Comparison of ENCODE assay signal across 1 cellular context in genomic region chr1:43548285-43549271, GRCh38.
TF ChIP-seq lines count a peak whose summit lies in the region.

No MANE protein-coding gene starts in this region.

TF ChIP-seq in HepG2, 621 proteins besides CTCF, POLR2A, EP300 and RAD21 (continued from another document and continues in another):
- TF ChIP-seq ARID4A (CRISPR knock-in tag; IDR thresholded peaks at IDR 0.05; ENCODE audit: borderline replicate concordance) (peak; percentile 89; the same call in 1 of the 2 replicates), JARID2 (CRISPR knock-in tag; IDR thresholded peaks at IDR 0.05; ENCODE audit: insufficient replicate concordance) (peak; percentile 43), MXD1 (CRISPR knock-in tag; IDR thresholded peaks at IDR 0.05) (no peak), ELF4 (CRISPR knock-in tag; IDR thresholded peaks at IDR 0.05; ENCODE audit: borderline replicate concordance) (no peak), ZBTB25 (CRISPR knock-in tag; IDR thresholded peaks at IDR 0.05) (peak; percentile 92), ZNF431 (CRISPR knock-in tag; IDR thresholded peaks at IDR 0.05; ENCODE audit: borderline replicate concordance, low read depth) (peak; percentile 93), DMAP1 (CRISPR knock-in tag; IDR thresholded peaks at IDR 0.05) (peak; percentile 77), ARNT2 (CRISPR knock-in tag; IDR thresholded peaks at IDR 0.05; ENCODE audit: low read depth) (peak; percentile 93), MAFG (CRISPR knock-in tag; IDR thresholded peaks at IDR 0.05) (no peak), ZNF142 (CRISPR knock-in tag; IDR thresholded peaks at IDR 0.05) (0 out of 2 replicates have a peak, but pooled peaks have one; percentile 58), HMG20B (CRISPR knock-in tag; conservative IDR thresholded peaks at IDR 0.05) (peak; percentile 96), CREBL2 (CRISPR knock-in tag; IDR thresholded peaks at IDR 0.05; ENCODE audit: borderline replicate concordance) (no peak), ZBTB7A (CRISPR knock-in tag; IDR thresholded peaks at IDR 0.05) (peak; percentile 77; the same call in 1 of the 2 replicates), TFDP2 (CRISPR knock-in tag; IDR thresholded peaks at IDR 0.05) (peak; percentile 57; the same call in 1 of the 2 replicates), SP5 (CRISPR knock-in tag; IDR thresholded peaks at IDR 0.05; ENCODE audit: borderline replicate concordance, low read depth) (peak; percentile 95), MXI1 (IDR thresholded peaks at IDR 0.05; ENCODE audit: borderline replicate concordance, low read depth, low read length) (peak; percentile 64; the same call in 1 of the 3 replicates), IRF1 (CRISPR knock-in tag; IDR thresholded peaks at IDR 0.05; ENCODE audit: low read depth) (no peak), ZNF143 (CRISPR knock-in tag; IDR thresholded peaks at IDR 0.05) (0 out of 2 replicates have a peak, but pooled peaks have one; percentile 57), HNRNPLL (IDR thresholded peaks at IDR 0.05; ENCODE audit: low read depth, low read length, poor library complexity, severe bottlenecking) (no peak), ZNF235 (CRISPR knock-in tag; IDR thresholded peaks at IDR 0.05; ENCODE audit: borderline replicate concordance) (no peak), JDP2 (CRISPR knock-in tag; IDR thresholded peaks at IDR 0.05; ENCODE audit: borderline replicate concordance) (no peak), ZNF782 (CRISPR knock-in tag; IDR thresholded peaks at IDR 0.05; ENCODE audit: borderline replicate concordance) (peak; percentile 77; the same call in 1 of the 2 replicates), ZNF614 (CRISPR knock-in tag; IDR thresholded peaks at IDR 0.05; ENCODE audit: borderline replicate concordance) (peak; percentile 96), ZNF687 (CRISPR knock-in tag; IDR thresholded peaks at IDR 0.05) (peak; percentile 95), PBX3 (CRISPR knock-in tag; IDR thresholded peaks at IDR 0.05; ENCODE audit: borderline replicate concordance) (no peak), GABPB1 (CRISPR knock-in tag; IDR thresholded peaks at IDR 0.05) (peak; percentile 54), PRDM10 (CRISPR knock-in tag; IDR thresholded peaks at IDR 0.05; ENCODE audit: low read depth) (peak; percentile 87), SRSF4 (IDR thresholded peaks at IDR 0.05; ENCODE audit: low read depth, low read length, poor library complexity, severe bottlenecking) (no peak)
